Comparison of ENCODE assay signal across 10 cellular contexts in genomic region chr2:241110607-241111442, GRCh38. TPM values are rescaled to one million over a fixed set of nuclear protein-coding genes. Genes with fewer than 3 reads are reported as not detected.
A peak's percentile ranks its signal among the peaks of the same experiment; 100 is the strongest.
DNase-seq lines count a peak whose midpoint lies in the region; ATAC-seq, FAIRE-seq and TF ChIP-seq lines count a peak whose summit lies in the region.
"Had no signal": no experiment of that assay in that cellular context is flagged by ENCODE, and none has a peak within 500 bp of the region (broad histone marks: within the 10 kb centered on the region; RNA-seq: fewer than 3 reads in every experiment).

No MANE protein-coding gene starts in this region.

- intact Hi-C loops in CD8-positive, alpha-beta T cell (cut with DNase I, micrococcal nuclease) = loop anchor here in 1 of 2 experiments (5.0 kb wide), 1 partner anchor 544 kb away; the partner anchor contains the start of gene RNPEPL1

- POLR2A ChIA-PET in CD8-positive, alpha-beta T cell (lab: Charles Lee) = interaction anchor here (0.6 to 10.5 kb wide), 14 partner anchors 8 to 921 kb away, joined by 3 to 139 read pairs (median 5); partner anchors contain the start of genes MTERF4, PASK, PPP1R7 and SNED1

- CTCF ChIA-PET in CD8-positive, alpha-beta T cell (lab: Charles Lee) = interaction anchor here (1.9 kb wide), 2 partner anchors 14 to 39 kb away, joined by 8 to 12 read pairs; partner anchors contain the start of genes PASK and PPP1R7

- peaks cover 14% of the 10 kb centered on the region for H3K36me3 ChIP-seq in CD8-positive, alpha-beta T cell (ENCODE audit: insufficient read depth, low read length)
- H3K36me3 ChIP-seq in bronchial epithelial cell (ENCODE audit: control insufficient read depth, insufficient read depth, low read length) = no peaks in the 10 kb centered on the region

- peak overlapping the region; percentile 97 for H3K4me3 Mint-ChIP-seq in CD8-positive, alpha-beta T cell
- no peak overlapping the region for H3K4me3 Mint-ChIP-seq in HFFc6

- peaks cover 65% of the 10 kb centered on the region for H3K4me1 Mint-ChIP-seq in CD8-positive, alpha-beta T cell (ENCODE audit: low read depth)
- H3K4me1 Mint-ChIP-seq in HFFc6 (ENCODE audit: low read depth) = no peaks in the 10 kb centered on the region

- H3K36me3 Mint-ChIP-seq in CD8-positive, alpha-beta T cell = peaks cover 70% of the 10 kb centered on the region
- H3K36me3 Mint-ChIP-seq in HFFc6 (ENCODE audit: low read depth) = no peaks in the 10 kb centered on the region

- H3K4me3 ChIP-seq in CD8-positive, alpha-beta T cell (ENCODE audit: low read depth, low read length) = peak overlapping the region; percentile 67
- no peak overlapping the region for H3K4me3 ChIP-seq in bronchial epithelial cell (ENCODE audit: low read depth, low read length)
- H3K4me3 ChIP-seq: psoas muscle had no signal

- H3K4me1 ChIP-seq in CD8-positive, alpha-beta T cell (ENCODE audit: insufficient read depth, low read length) = peaks cover 61% of the 10 kb centered on the region
- H3K4me1 ChIP-seq: psoas muscle had no signal

- no peak for TF ChIP-seq CTCF in CD8-positive, alpha-beta T cell (IDR thresholded peaks at IDR 0.05)
- no peak for TF ChIP-seq CTCF in bronchial epithelial cell (IDR thresholded peaks at IDR 0.05; ENCODE audit: insufficient read depth, low read length, severe bottlenecking)
- TF ChIP-seq CTCF in HFFc6 (IDR thresholded peaks at IDR 0.05) = no peak

- H3K27me3 Mint-ChIP-seq in CD8-positive, alpha-beta T cell (ENCODE audit: low read depth) = no peaks in the 10 kb centered on the region
- H3K27me3 Mint-ChIP-seq in HFFc6 (ENCODE audit: insufficient read depth) = no peaks in the 10 kb centered on the region; the same call in 1 of the 2 replicates

- peak; percentile 36 for FAIRE-seq in bronchial epithelial cell (lab: Jason Lieb, UNC)
- FAIRE-seq: islet of Langerhans had no signal

- no peaks in the 10 kb centered on the region for H3K9me3 ChIP-seq in CD8-positive, alpha-beta T cell (ENCODE audit: low read length)
- H3K9me3 ChIP-seq: psoas muscle had no signal

- peak overlapping the region; percentile 63 for H3K27ac ChIP-seq in CD8-positive, alpha-beta T cell (ENCODE audit: low read depth, low read length)
- H3K27ac ChIP-seq: psoas muscle had no signal

- ATAC-seq in CD8-positive, alpha-beta T cell = peak; percentile 33
- peak; percentile 51 for ATAC-seq in GM18868 (IDR thresholded peaks at IDR 0.05; ENCODE audit: unreplicated experiment)
- ATAC-seq in HG03095 (IDR thresholded peaks at IDR 0.05; ENCODE audit: unreplicated experiment) = peak; percentile 31
- ATAC-seq: psoas muscle had no signal

- no peaks in the 10 kb centered on the region for H3K27me3 ChIP-seq in CD8-positive, alpha-beta T cell (ENCODE audit: insufficient read depth, low read length)
- H3K27me3 ChIP-seq in bronchial epithelial cell (ENCODE audit: control insufficient read depth, insufficient read depth, low read length) = no peaks in the 10 kb centered on the region

- peak overlapping the region; percentile 98 for H3K27ac Mint-ChIP-seq in CD8-positive, alpha-beta T cell
- no peak overlapping the region for H3K27ac Mint-ChIP-seq in HFFc6

- peak in 2 of 7 experiments; percentile 41 to 70 for DNase-seq in CD8-positive, alpha-beta T cell
- DNase-seq in bronchial epithelial cell (ENCODE audit: low read depth) = no peak
- no peak for DNase-seq in NCI-H1105 (lab: John Stamatoyannopoulos, UW)
- DNase-seq in HFFc6 = no peak
- DNase-seq in T1000 (lab: John Stamatoyannopoulos, UW) = no peak
- no peak for DNase-seq in stimulated activated CD4-positive, alpha-beta T cell treated with anti-CD3 and anti-CD28 coated beads, Interleukin-2, amount 100 ng/mL, for 24 hours
- DNase-seq: psoas muscle had no signal

- peaks cover 2% of the 10 kb centered on the region for H3K9me3 Mint-ChIP-seq in CD8-positive, alpha-beta T cell
- H3K9me3 Mint-ChIP-seq in HFFc6 = no peaks in the 10 kb centered on the region

RNA-seq across cellular contexts. Expression of gene MTERF4, which starts 8.7 kb away (rescaled TPM):
- total RNA-seq in CD8-positive, alpha-beta T cell = 100 to 1,000 TPM in 1 of 2 experiments, 10 to 100 TPM in 1; 100.0 to 102 TPM
- total RNA-seq in bronchial epithelial cell = 35.5 and 35.7 TPM in 2 replicates
- total RNA-seq in HFFc6 (2021; fragmentation: NEBNext Ultra II Directional; extraction: Animal tissue kit (Norgen Biotek cat#: 25700)) = 10 to 100 TPM; 17.2 to 20.6 (median 17.9) TPM

RNA-seq across cellular contexts. Expression of gene PASK, which starts 38.4 kb away (rescaled TPM):
- 100 to 1,000 TPM; 306 to 329 TPM for total RNA-seq in CD8-positive, alpha-beta T cell
- total RNA-seq in bronchial epithelial cell = 2.8 and 2.9 TPM in 2 replicates
- total RNA-seq in HFFc6 (2021; fragmentation: NEBNext Ultra II Directional; extraction: Animal tissue kit (Norgen Biotek cat#: 25700)) = 1 to 10 TPM; 3.3 to 7.1 (median 6.0) TPM

RNA-seq across cellular contexts. Expression of gene PPP1R7, which starts 39.4 kb away (rescaled TPM):
- 10 to 100 TPM; 47.5 to 50.9 TPM for total RNA-seq in CD8-positive, alpha-beta T cell
- total RNA-seq in bronchial epithelial cell = 32.4 and 51.2 TPM in 2 replicates
- 100 to 1,000 TPM in 3 of 6 experiments, 10 to 100 TPM in 3; 90.6 to 117 (median 103) TPM for total RNA-seq in HFFc6 (2021; fragmentation: NEBNext Ultra II Directional; extraction: Animal tissue kit (Norgen Biotek cat#: 25700))

Comparison
In these comparisons a context has a peak if more than half of its experiments do, and no peak if none do; other contexts are left out.
1. RNA of gene PASK, which starts 38.4 kb away (total RNA-seq): 306 to 329 TPM in CD8-positive, alpha-beta T cell; 3.3 to 7.1 TPM in HFFc6 and 2.8 to 2.9 TPM in bronchial epithelial cell; every median in the first group is over 10 times any median in the second.
2. Peak in every context shown above with its lines, with median percentiles within 50 percentile points of each other: ATAC-seq.